8 cellular contexts compared by ENCODE assay signal in genomic region chr4:48831532-48832015, GRCh38. TPM values are rescaled to one million over a fixed set of nuclear protein-coding genes. Genes with fewer than 3 reads are reported as not detected.
DNase-seq lines count a peak whose midpoint lies in the region; ATAC-seq and TF ChIP-seq lines count a peak whose summit lies in the region.

No MANE protein-coding gene starts in this region.

- ATAC-seq in right cardiac atrium (no peak), HG03442 (IDR thresholded peaks at IDR 0.05; ENCODE audit: unreplicated experiment) (no peak), GM19023 (IDR thresholded peaks at IDR 0.05; ENCODE audit: unreplicated experiment) (no peak)

- intact Hi-C loops in right cardiac atrium (cut with DNase I): loop anchor here in 3 of 4 donors (5.0 to 10.0 kb wide), 2 partner anchors 49 to 257 kb away; partner anchors contain the start of gene FRYL (in 1 of the 3)

- 0 to 1% methylated on average over 10 of the region's 10 CpGs for WGBS in GM23248 (ENCODE audit: low coverage in 1 of 2, low lambda C conversion rate in 2 of 2, missing lambda C conversion rate in 2 of 2), 2 experiments
- WGBS in right cardiac atrium: under 1% methylated on average over 10 of the region's 10 CpGs

- peak overlapping the region; percentile 93 to 100 (median 98) for H3K27ac ChIP-seq in BLaER1 treated with 17β-estradiol and CSF1 and Interleukin-3, amounts not matched to agents 10 nM and 100 nM
- H3K27ac ChIP-seq in GM23248: peak overlapping the region; percentile 86
- H3K27ac ChIP-seq in right cardiac atrium (ENCODE audit: low read length): peak overlapping the region; percentile 92

- in situ Hi-C loops in GM23248 (cut with MboI): loop anchor here (25.0 kb wide), 1 partner anchor 106 kb away; no protein-coding TSS in a partner anchor

- no peak for TF ChIP-seq CTCF in WI38 (IDR thresholded peaks at IDR 0.05; ENCODE audit: low read depth, low read length)

- peak overlapping the region; percentile 72 to 97 (median 88) for H3K4me3 ChIP-seq in BLaER1 treated with 17β-estradiol and CSF1 and Interleukin-3, amounts not matched to agents 10 nM and 100 nM
- H3K4me3 ChIP-seq in GM23248: peak overlapping the region; percentile 94
- H3K4me3 ChIP-seq in WI38 (ENCODE audit: low read depth, low read length): peak overlapping the region; percentile 99
- peak overlapping the region; percentile 79 for H3K4me3 ChIP-seq in right cardiac atrium (ENCODE audit: low read length)
- H3K4me3 ChIP-seq in skeletal muscle satellite cell (ENCODE audit: low read length): peak overlapping the region; percentile 98

- H4K20me1 ChIP-seq in BLaER1 treated with 17β-estradiol and CSF1 and Interleukin-3, amounts not matched to agents 10 nM and 100 nM: 0 out of 22 replicates have a peak, but pooled peaks cover 0 to 4% (median 0%) of the 10 kb centered on the region in 11 experiments
- H4K20me1 ChIP-seq in GM23248 (ENCODE audit: insufficient read depth): no peaks in the 10 kb centered on the region

- peak overlapping the region; percentile 95 for H2AFZ ChIP-seq in GM23248

- H3K9me3 ChIP-seq in BLaER1 treated with 17β-estradiol and CSF1 and Interleukin-3, amounts not matched to agents 10 nM and 100 nM (replicated peaks in 1 of 11): peaks cover 0 to 13% (median 10%) of the 10 kb centered on the region in 11 experiments; a peak in 14 of 22 replicates
- no peaks in the 10 kb centered on the region for H3K9me3 ChIP-seq in GM23248 (ENCODE audit: low read depth)
- no peaks in the 10 kb centered on the region for H3K9me3 ChIP-seq in right cardiac atrium (ENCODE audit: control insufficient read depth, low read length)
- H3K9me3 ChIP-seq in skeletal muscle satellite cell (replicated peaks; ENCODE audit: low read length): no peaks in the 10 kb centered on the region

- H3K27me3 ChIP-seq in BLaER1 treated with 17β-estradiol and CSF1 and Interleukin-3, amounts not matched to agents 10 nM and 100 nM: no peaks in the 10 kb centered on the region
- H3K27me3 ChIP-seq in GM23248 (replicated peaks; ENCODE audit: insufficient read depth) (no peaks in the 10 kb centered on the region), right cardiac atrium (ENCODE audit: control insufficient read depth, insufficient read depth) (no peaks in the 10 kb centered on the region), skeletal muscle satellite cell (ENCODE audit: control insufficient read depth, insufficient read depth, low read length) (no peaks in the 10 kb centered on the region)

- peaks cover 12 to 22% (median 14%) of the 10 kb centered on the region in 10 experiments for H3K4me1 ChIP-seq in BLaER1 treated with 17β-estradiol and CSF1 and Interleukin-3, amounts not matched to agents 10 nM and 100 nM
- peaks cover 18% of the 10 kb centered on the region for H3K4me1 ChIP-seq in GM23248 (ENCODE audit: insufficient read depth)
- H3K4me1 ChIP-seq in right cardiac atrium (ENCODE audit: control insufficient read depth, insufficient read depth, low read length): no peaks in the 10 kb centered on the region
- H3K4me1 ChIP-seq in skeletal muscle satellite cell (ENCODE audit: control insufficient read depth, insufficient read depth, low read length): peaks cover 6% of the 10 kb centered on the region

- H3K79me2 ChIP-seq in GM23248 (ENCODE audit: insufficient read depth): peaks cover 57% of the 10 kb centered on the region

- peaks cover 30 to 42% (median 38%) of the 10 kb centered on the region in 11 experiments for H3K36me3 ChIP-seq in BLaER1 treated with 17β-estradiol and CSF1 and Interleukin-3, amounts not matched to agents 10 nM and 100 nM
- peaks cover 28% of the 10 kb centered on the region for H3K36me3 ChIP-seq in GM23248 (ENCODE audit: low read depth)
- peaks cover 23% of the 10 kb centered on the region for H3K36me3 ChIP-seq in skeletal muscle satellite cell (ENCODE audit: insufficient read depth, low read length)

- DNase-seq in GM23248 (peak; percentile 29), right cardiac atrium (no peak), NCI-H524 (lab: John Stamatoyannopoulos, UW) (no peak)

- H3K9me2 ChIP-seq in GM23248 (ENCODE audit: insufficient read depth): no peaks in the 10 kb centered on the region

- H3K4me2 ChIP-seq in BLaER1 treated with 17β-estradiol and CSF1 and Interleukin-3, amounts not matched to agents 10 nM and 100 nM: peak overlapping the region; percentile 63 to 96 (median 82)
- H3K4me2 ChIP-seq in GM23248 (ENCODE audit: unreplicated experiment): peak overlapping the region; percentile 99
- H3K4me2 ChIP-seq in skeletal muscle satellite cell (ENCODE audit: low read length): peak overlapping the region; percentile 84

- peak overlapping the region; percentile 90 to 100 (median 98) for H3K9ac ChIP-seq in BLaER1 treated with 17β-estradiol and CSF1 and Interleukin-3, amounts not matched to agents 10 nM and 100 nM
- peak overlapping the region; percentile 98 for H3K9ac ChIP-seq in GM23248
- H3K9ac ChIP-seq in skeletal muscle satellite cell (ENCODE audit: low read depth, low read length): peak overlapping the region; percentile 99

- H3F3A ChIP-seq in GM23248 (ENCODE audit: insufficient read depth): no peaks in the 10 kb centered on the region

RNA-seq across cellular contexts. Expression of gene OCIAD1, which starts 0.7 kb away (rescaled TPM):
- total RNA-seq in GM23248 (2014; rRNA removed; shearing (Covaris generic)): 88.9 and 147 TPM in 2 replicates
- polyA plus RNA-seq in GM23248 (2016; fragmentation: Nextera tagmentation; extraction: Ambion mirVana) (151 and 157 TPM in 2 replicates), right cardiac atrium (193 TPM)
- 100 to 1,000 TPM; 150 to 155 (median 151) TPM for total RNA-seq in right cardiac atrium
- total RNA-seq in skeletal muscle satellite cell (2012; rRNA removed): 88.7 and 90.8 TPM in 2 replicates

RNA-seq across cellular contexts. Expression of gene FRYL, which starts 51.5 kb away (rescaled TPM):
- 28.4 and 34.7 TPM in 2 replicates for total RNA-seq in GM23248 (2014; rRNA removed; shearing (Covaris generic))
- polyA plus RNA-seq in GM23248 (2016; fragmentation: Nextera tagmentation; extraction: Ambion mirVana) (12.4 and 16.6 TPM in 2 replicates), right cardiac atrium (13.5 TPM)
- 10 to 100 TPM; 40.3 to 50.7 (median 43.9) TPM for total RNA-seq in right cardiac atrium
- 38.8 and 41.3 TPM in 2 replicates for total RNA-seq in skeletal muscle satellite cell (2012; rRNA removed)
